ENCODE assay signal across 18 cellular contexts in genomic region chr9:129284607-129285291, GRCh38.
DNase-seq lines count a peak whose midpoint lies in the region; ATAC-seq lines count a peak whose summit lies in the region.
"Had no signal": no experiment of that assay in that cellular context is flagged by ENCODE, and none has a peak within 500 bp of the region (broad histone marks: within the 10 kb centered on the region; RNA-seq: fewer than 3 reads in every experiment).

No MANE protein-coding gene starts in this region.

- no peaks in the 10 kb centered on the region for H3K27me3 Mint-ChIP-seq in activated CD4-positive, alpha-beta T cell treated with anti-CD3 and anti-CD28 coated beads, Interleukin-2, amount 10 ng/mL, durations not matched to agents 24 days and 14 days
- H3K27me3 Mint-ChIP-seq in activated CD4-positive, alpha-beta T cell treated with anti-CD3 and anti-CD28 coated beads, Interleukin-2, amount 10 ng/mL, durations not matched to agents 7 days and 5 days: no peaks in the 10 kb centered on the region
- H3K27me3 Mint-ChIP-seq: T-cell had no signal

- H3K36me3 Mint-ChIP-seq in activated CD4-positive, alpha-beta T cell treated with anti-CD3 and anti-CD28 coated beads, Interleukin-2, amount 10 ng/mL, durations not matched to agents 24 days and 14 days (ENCODE audit: low read depth): no peaks in the 10 kb centered on the region
- H3K36me3 Mint-ChIP-seq in activated CD4-positive, alpha-beta T cell treated with anti-CD3 and anti-CD28 coated beads, Interleukin-2, amount 10 ng/mL, durations not matched to agents 7 days and 5 days (ENCODE audit: low read depth): no peaks in the 10 kb centered on the region
- H3K36me3 Mint-ChIP-seq: T-cell had no signal

- no peaks in the 10 kb centered on the region for H3K9me3 Mint-ChIP-seq in activated CD4-positive, alpha-beta T cell treated with anti-CD3 and anti-CD28 coated beads, Interleukin-2, amount 10 ng/mL, durations not matched to agents 24 days and 14 days
- no peaks in the 10 kb centered on the region for H3K9me3 Mint-ChIP-seq in activated CD4-positive, alpha-beta T cell treated with anti-CD3 and anti-CD28 coated beads, Interleukin-2, amount 10 ng/mL, durations not matched to agents 7 days and 5 days
- H3K9me3 Mint-ChIP-seq: T-cell had no signal

- ATAC-seq in sciatic nerve (no peak), GM18870 (IDR thresholded peaks at IDR 0.05; ENCODE audit: unreplicated experiment) (no peak), HG02571 (IDR thresholded peaks at IDR 0.05; ENCODE audit: unreplicated experiment) (no peak), HG02840 (IDR thresholded peaks at IDR 0.05; ENCODE audit: low FRiP score, unreplicated experiment) (no peak)
- ATAC-seq: left lung, psoas muscle had no signal

- intact Hi-C loops in activated CD4-positive, alpha-beta T cell treated with anti-CD3 and anti-CD28 coated beads, Interleukin-2, amount 10 ng/mL, durations not matched to agents 24 days and 14 days (cut with micrococcal nuclease): no loop called here
- intact Hi-C loops in sciatic nerve (cut with DNase I): no loop called here

- no peak overlapping the region for H3K4me3 ChIP-seq in H7 (ENCODE audit: insufficient read depth, low read depth, low read length)
- H3K4me3 ChIP-seq: left lung, psoas muscle, stomach had no signal

- H3K27me3 ChIP-seq in H7 (ENCODE audit: control insufficient read depth, insufficient read depth, low read length): no peaks in the 10 kb centered on the region
- H3K27me3 ChIP-seq: left lung, stomach had no signal

- no peaks in the 10 kb centered on the region for H3K36me3 ChIP-seq in H7 (replicated peaks; ENCODE audit: control insufficient read depth, insufficient read depth, low read length)
- H3K36me3 ChIP-seq: stomach, WERI-Rb-1 had no signal

- no peaks in the 10 kb centered on the region for H3K4me1 Mint-ChIP-seq in activated CD4-positive, alpha-beta T cell treated with anti-CD3 and anti-CD28 coated beads, Interleukin-2, amount 10 ng/mL, durations not matched to agents 24 days and 14 days
- no peaks in the 10 kb centered on the region for H3K4me1 Mint-ChIP-seq in activated CD4-positive, alpha-beta T cell treated with anti-CD3 and anti-CD28 coated beads, Interleukin-2, amount 10 ng/mL, durations not matched to agents 7 days and 5 days
- H3K4me1 Mint-ChIP-seq: T-cell had no signal

- H3K4me3 Mint-ChIP-seq in activated CD4-positive, alpha-beta T cell treated with anti-CD3 and anti-CD28 coated beads, Interleukin-2, amount 10 ng/mL, durations not matched to agents 24 days and 14 days: no peak overlapping the region
- H3K4me3 Mint-ChIP-seq in activated CD4-positive, alpha-beta T cell treated with anti-CD3 and anti-CD28 coated beads, Interleukin-2, amount 10 ng/mL, durations not matched to agents 7 days and 5 days: no peak overlapping the region
- H3K4me3 Mint-ChIP-seq: T-cell had no signal

- H3K27ac Mint-ChIP-seq in activated CD4-positive, alpha-beta T cell treated with anti-CD3 and anti-CD28 coated beads, Interleukin-2, amount 10 ng/mL, durations not matched to agents 24 days and 14 days: peak overlapping the region; percentile 20
- H3K27ac Mint-ChIP-seq in activated CD4-positive, alpha-beta T cell treated with anti-CD3 and anti-CD28 coated beads, Interleukin-2, amount 10 ng/mL, durations not matched to agents 7 days and 5 days: no peak overlapping the region
- H3K27ac Mint-ChIP-seq: T-cell had no signal

- CTCF ChIA-PET in activated CD4-positive, alpha-beta T cell treated with anti-CD3 and anti-CD28 coated beads, Interleukin-2, amount 10 ng/mL, durations not matched to agents 7 days and 5 days (lab: Charles Lee): no interaction called here

- POLR2A ChIA-PET in activated CD4-positive, alpha-beta T cell treated with anti-CD3 and anti-CD28 coated beads, Interleukin-2, amount 10 ng/mL, durations not matched to agents 7 days and 5 days (lab: Charles Lee): no interaction called here

- DNase-seq in activated CD4-positive, alpha-beta T cell treated with anti-CD3 and anti-CD28 coated beads, Interleukin-2, amount 10 ng/mL, durations not matched to agents 24 days and 14 days: no peak
- no peak for DNase-seq in activated CD4-positive, alpha-beta T cell treated with anti-CD3 and anti-CD28 coated beads, Interleukin-2, amount 10 ng/mL, durations not matched to agents 7 days and 5 days
- DNase-seq in H7 (peak; percentile 26), ecto neural progenitor cell (ENCODE audit: low spot score) (peak; percentile 41), sciatic nerve (ENCODE audit: low spot score) (peak; percentile 41)
- DNase-seq: Calu3; central memory CD4-positive, alpha-beta T cell; Karpas-422; NCI-H146; stimulated activated CD4-positive, alpha-beta T cell treated with anti-CD3 and anti-CD28 coated beads, Interleukin-15, amount 100 ng/mL, for 24 hours; stomach had no signal

Comparison
In these comparisons a context has a peak if more than half of its experiments do, and no peak if none do; other contexts are left out.
1. DNase-seq: peak in H7 (single experiment), ecto neural progenitor cell (single experiment) and sciatic nerve (single experiment); none in activated CD4-positive, alpha-beta T cell treated with anti-CD3 and anti-CD28 coated beads, Interleukin-2, amount 10 ng/mL, durations not matched to agents 24 days and 14 days (single experiment) and activated CD4-positive, alpha-beta T cell treated with anti-CD3 and anti-CD28 coated beads, Interleukin-2, amount 10 ng/mL, durations not matched to agents 7 days and 5 days (single experiment).